ENCODE assay signal across 16 cellular contexts in the genomic region with DNA sequence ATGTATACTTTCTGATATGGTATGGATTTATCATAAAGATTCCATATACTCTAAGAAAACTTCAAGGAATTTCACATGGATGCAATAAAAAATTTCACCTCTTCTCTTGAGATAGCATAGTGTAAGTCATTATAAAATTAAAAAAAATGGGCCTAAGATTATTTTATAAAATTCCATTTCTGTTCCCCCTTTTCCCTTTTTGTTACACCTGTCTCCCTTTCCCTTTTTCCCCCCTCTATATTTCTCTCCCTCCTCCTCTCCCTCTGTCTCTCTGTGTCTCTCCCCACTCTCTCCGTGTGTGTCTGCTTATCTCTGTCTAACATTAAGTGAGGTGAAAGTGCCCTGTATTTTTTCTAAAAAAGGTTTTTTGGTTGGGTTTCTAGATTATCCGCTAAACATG.
DNase-seq lines count a peak whose midpoint lies in the region; ATAC-seq and TF ChIP-seq lines count a peak whose summit lies in the region.
"Had no signal": no experiment of that assay in that cellular context is flagged by ENCODE, and none has a peak within 500 bp of the region (broad histone marks: within the 10 kb centered on the region; RNA-seq: fewer than 3 reads in every experiment).

No MANE protein-coding gene starts in this region.

- peaks cover 3% of the 10 kb centered on the region for H3K4me1 Mint-ChIP-seq in activated CD4-positive, alpha-beta T cell treated with anti-CD3 and anti-CD28 coated beads for 36 hours
- peaks cover 0 to 4% of the 10 kb centered on the region in 2 donors for H3K4me1 Mint-ChIP-seq in natural killer cell
- peaks cover 5 to 6% of the 10 kb centered on the region in 2 donors for H3K4me1 Mint-ChIP-seq in natural killer cell treated with Interleukin-12 subunit alpha and Interleukin-12 subunit beta and Interleukin-15 and Interleukin-18, amount 100 ng/mL, for 72 hours (ENCODE audit: low read depth in 2 of 2)
- peaks cover 17% of the 10 kb centered on the region for H3K4me1 Mint-ChIP-seq in activated T-helper 2 cell treated with anti-CD3 and anti-CD28 coated beads, Interferon-gamma antibody, Interleukin-2, Interleukin-4, amounts not matched to agents 10 μg/mL and 5 μg/mL and 100 μg/mL, durations not matched to agents 14 hours and 24 hours and 36 hours (ENCODE audit: low read depth)
- H3K4me1 Mint-ChIP-seq: GM23338 had no signal

- no peak for ATAC-seq in activated CD4-positive, alpha-beta T cell treated with anti-CD3 and anti-CD28 coated beads for 36 hours
- no peak for ATAC-seq in natural killer cell
- no peak for ATAC-seq in natural killer cell treated with Interleukin-12 subunit alpha and Interleukin-12 subunit beta and Interleukin-15 and Interleukin-18, amount 100 ng/mL, for 72 hours
- ATAC-seq in HG02970 (IDR thresholded peaks at IDR 0.05; ENCODE audit: low FRiP score, unreplicated experiment): no peak
- ATAC-seq: GM23338, HCT116 had no signal

- DNase-seq in activated CD4-positive, alpha-beta T cell treated with anti-CD3 and anti-CD28 coated beads for 36 hours: no peak
- DNase-seq in activated CD4-positive, alpha-beta T cell treated with anti-CD3 and anti-CD28 coated beads, Interleukin-2, amount 50 U/mL, for 4 hours: no peak
- DNase-seq in natural killer cell (no peak), A172 (ENCODE audit: low spot score) (no peak), HPDE6-E6E7 (ENCODE audit: extremely low spot score) (no peak)
- DNase-seq in natural killer cell treated with Interleukin-12 subunit alpha and Interleukin-12 subunit beta and Interleukin-15 and Interleukin-18, amount 100 ng/mL, for 72 hours (ENCODE audit: low spot score): no peak
- no peak for DNase-seq in activated T-helper 2 cell treated with anti-CD3 and anti-CD28 coated beads, Interferon-gamma antibody, Interleukin-2, Interleukin-4, amounts not matched to agents 10 μg/mL and 5 μg/mL and 100 μg/mL, durations not matched to agents 14 hours and 24 hours and 36 hours (ENCODE audit: low spot score)
- DNase-seq: 8988T, DMS153, KBM-7, NCI-H1417 treated with DMSO at 0.1 percent for 48 hours, NCI-H1930, NCI-H69 had no signal

- peak overlapping the region; percentile 53 for H3K27ac Mint-ChIP-seq in activated CD4-positive, alpha-beta T cell treated with anti-CD3 and anti-CD28 coated beads for 36 hours
- H3K27ac Mint-ChIP-seq in natural killer cell: peak overlapping the region; percentile 28 to 71
- H3K27ac Mint-ChIP-seq in natural killer cell treated with Interleukin-12 subunit alpha and Interleukin-12 subunit beta and Interleukin-15 and Interleukin-18, amount 100 ng/mL, for 72 hours: peak overlapping the region in 1 of 2 donors; percentile 36
- H3K27ac Mint-ChIP-seq in activated T-helper 2 cell treated with anti-CD3 and anti-CD28 coated beads, Interferon-gamma antibody, Interleukin-2, Interleukin-4, amounts not matched to agents 10 μg/mL and 5 μg/mL and 100 μg/mL, durations not matched to agents 14 hours and 24 hours and 36 hours: peak overlapping the region; percentile 70
- H3K27ac Mint-ChIP-seq: GM23338 had no signal

- H3K27me3 Mint-ChIP-seq in activated CD4-positive, alpha-beta T cell treated with anti-CD3 and anti-CD28 coated beads for 36 hours: no peaks in the 10 kb centered on the region
- no peaks in the 10 kb centered on the region for H3K27me3 Mint-ChIP-seq in natural killer cell (ENCODE audit: low read depth in 2 of 2)
- no peaks in the 10 kb centered on the region for H3K27me3 Mint-ChIP-seq in natural killer cell treated with Interleukin-12 subunit alpha and Interleukin-12 subunit beta and Interleukin-15 and Interleukin-18, amount 100 ng/mL, for 72 hours
- no peaks in the 10 kb centered on the region for H3K27me3 Mint-ChIP-seq in activated T-helper 2 cell treated with anti-CD3 and anti-CD28 coated beads, Interferon-gamma antibody, Interleukin-2, Interleukin-4, amounts not matched to agents 10 μg/mL and 5 μg/mL and 100 μg/mL, durations not matched to agents 14 hours and 24 hours and 36 hours (ENCODE audit: low read depth)

- POLR2A ChIA-PET in activated CD4-positive, alpha-beta T cell treated with anti-CD3 and anti-CD28 coated beads for 36 hours (lab: Charles Lee): no interaction called here

- CTCF ChIA-PET in activated CD4-positive, alpha-beta T cell treated with anti-CD3 and anti-CD28 coated beads for 36 hours (lab: Charles Lee): no interaction called here

- H3K36me3 Mint-ChIP-seq in activated CD4-positive, alpha-beta T cell treated with anti-CD3 and anti-CD28 coated beads for 36 hours (ENCODE audit: low read depth): peaks cover 31% of the 10 kb centered on the region
- H3K36me3 Mint-ChIP-seq in natural killer cell: peaks cover 19% of the 10 kb centered on the region
- peaks cover 24% of the 10 kb centered on the region for H3K36me3 Mint-ChIP-seq in natural killer cell treated with Interleukin-12 subunit alpha and Interleukin-12 subunit beta and Interleukin-15 and Interleukin-18, amount 100 ng/mL, for 72 hours
- H3K36me3 Mint-ChIP-seq in activated T-helper 2 cell treated with anti-CD3 and anti-CD28 coated beads, Interferon-gamma antibody, Interleukin-2, Interleukin-4, amounts not matched to agents 10 μg/mL and 5 μg/mL and 100 μg/mL, durations not matched to agents 14 hours and 24 hours and 36 hours (ENCODE audit: low read depth): peaks cover 49% of the 10 kb centered on the region

- intact Hi-C loops in activated CD4-positive, alpha-beta T cell treated with anti-CD3 and anti-CD28 coated beads for 36 hours (cut with DNase I, micrococcal nuclease): no loop called here
- intact Hi-C loops in natural killer cell (cut with micrococcal nuclease): no loop called here
- intact Hi-C loops in activated T-helper 2 cell treated with anti-CD3 and anti-CD28 coated beads, Interferon-gamma antibody, Interleukin-2, Interleukin-4, amounts not matched to agents 10 μg/mL and 5 μg/mL and 100 μg/mL, durations not matched to agents 14 hours and 24 hours and 36 hours (cut with micrococcal nuclease): loop anchor here (10.0 kb wide), 1 partner anchor 58 kb away; no protein-coding TSS in a partner anchor

- no peak for TF ChIP-seq CTCF in natural killer cell (IDR thresholded peaks at IDR 0.05)

- no peaks in the 10 kb centered on the region for H3K9me3 Mint-ChIP-seq in activated CD4-positive, alpha-beta T cell treated with anti-CD3 and anti-CD28 coated beads for 36 hours (ENCODE audit: low read depth)
- no peaks in the 10 kb centered on the region for H3K9me3 Mint-ChIP-seq in natural killer cell
- H3K9me3 Mint-ChIP-seq in natural killer cell treated with Interleukin-12 subunit alpha and Interleukin-12 subunit beta and Interleukin-15 and Interleukin-18, amount 100 ng/mL, for 72 hours: no peaks in the 10 kb centered on the region
- no peaks in the 10 kb centered on the region for H3K9me3 Mint-ChIP-seq in activated T-helper 2 cell treated with anti-CD3 and anti-CD28 coated beads, Interferon-gamma antibody, Interleukin-2, Interleukin-4, amounts not matched to agents 10 μg/mL and 5 μg/mL and 100 μg/mL, durations not matched to agents 14 hours and 24 hours and 36 hours
- H3K9me3 Mint-ChIP-seq: GM23338 had no signal

- no peak overlapping the region for H3K4me3 Mint-ChIP-seq in activated CD4-positive, alpha-beta T cell treated with anti-CD3 and anti-CD28 coated beads for 36 hours
- no peak overlapping the region for H3K4me3 Mint-ChIP-seq in natural killer cell
- H3K4me3 Mint-ChIP-seq in natural killer cell treated with Interleukin-12 subunit alpha and Interleukin-12 subunit beta and Interleukin-15 and Interleukin-18, amount 100 ng/mL, for 72 hours: no peak overlapping the region
- no peak overlapping the region for H3K4me3 Mint-ChIP-seq in activated T-helper 2 cell treated with anti-CD3 and anti-CD28 coated beads, Interferon-gamma antibody, Interleukin-2, Interleukin-4, amounts not matched to agents 10 μg/mL and 5 μg/mL and 100 μg/mL, durations not matched to agents 14 hours and 24 hours and 36 hours (ENCODE audit: low read depth)
- H3K4me3 Mint-ChIP-seq: GM23338 had no signal
